Comparison of ENCODE assay signal across 8 cellular contexts in the genomic region with DNA sequence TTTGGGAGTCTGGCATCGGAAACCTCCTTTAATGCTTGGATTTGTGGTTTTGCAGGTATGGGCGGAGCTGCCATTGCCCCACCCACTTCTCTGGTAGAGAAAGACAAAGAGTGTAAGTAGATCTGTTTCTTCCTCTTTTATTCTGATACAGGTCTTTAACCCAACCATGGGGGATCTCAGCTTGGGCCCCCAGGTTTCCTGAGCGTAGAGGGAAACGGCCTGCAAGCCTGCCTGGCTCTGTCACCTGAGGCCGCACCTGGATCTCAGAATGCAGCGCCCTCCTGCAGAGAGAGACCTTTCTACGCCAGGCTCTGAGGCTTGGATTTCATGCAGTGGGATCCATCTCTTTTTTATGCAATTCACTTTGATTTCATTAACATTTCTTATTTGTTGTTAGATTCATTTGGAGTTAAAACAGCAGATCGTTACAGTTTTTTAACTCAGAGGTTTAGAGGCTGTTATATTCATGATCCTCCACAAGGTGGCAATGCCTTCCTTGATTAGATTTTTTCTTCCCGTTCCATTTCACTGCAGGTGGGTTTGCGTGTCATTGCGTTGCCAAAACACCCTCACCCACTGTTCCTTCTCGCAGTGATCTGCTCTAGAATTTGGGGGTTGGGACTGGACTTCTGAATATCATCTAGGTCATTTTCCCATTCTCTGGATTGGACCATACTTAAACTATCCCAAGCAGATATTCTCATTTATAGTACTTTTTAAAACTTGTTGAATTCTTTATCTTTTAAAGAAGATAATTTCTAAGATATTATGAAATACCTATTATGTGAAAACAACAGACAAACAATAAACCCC. TPM values are rescaled to one million over a fixed set of nuclear protein-coding genes. Genes with fewer than 3 reads are reported as not detected.
DNase-seq lines count a peak whose midpoint lies in the region; ATAC-seq, FAIRE-seq and TF ChIP-seq lines count a peak whose summit lies in the region.

No MANE protein-coding gene starts in this region.

- peaks cover 90% of the 10 kb centered on the region for H3K36me3 Mint-ChIP-seq in MCF 10A (ENCODE audit: insufficient read depth, unreplicated experiment)

- H3K4me2 ChIP-seq in OCI-LY7 (ENCODE audit: low read length), result no peak overlapping the region

- no peak overlapping the region for H3K4me3 Mint-ChIP-seq in MCF 10A (ENCODE audit: unreplicated experiment)

- peak; percentile 68 for TF ChIP-seq CTCF in GM12872 (IDR thresholded peaks at IDR 0.05; ENCODE audit: insufficient read depth, low read depth, low read length)
- peak; percentile 91 for TF ChIP-seq CTCF in OCI-LY7 (conservative IDR thresholded peaks at IDR 0.05; ENCODE audit: low read length)
- TF ChIP-seq CTCF in MCF 10A (IDR thresholded peaks at IDR 0.05; ENCODE audit: unreplicated experiment), result peak; percentile 76
- TF ChIP-seq CTCF in kidney (IDR thresholded peaks at IDR 0.05; ENCODE audit: borderline replicate concordance, extremely low read depth, insufficient read depth), result peak; percentile 67
- peak; percentile 54 to 82 (median 78) for TF ChIP-seq CTCF in upper lobe of left lung (IDR thresholded peaks at IDR 0.05)

- intact Hi-C loops in OCI-LY7 (cut with micrococcal nuclease; ENCODE audit: unreplicated experiment) (loop anchor here (1.0 to 2.0 kb wide), 3 partner anchors 42 to 292 kb away; a partner anchor contains a TSS), MCF 10A (cut with micrococcal nuclease) (loop anchor here (1.0 kb wide), 4 partner anchors 42 to 297 kb away; a partner anchor contains a TSS), kidney (cut with DNase I) (loop anchor here (5.0 kb wide), 1 partner anchor 293 kb away; no protein-coding TSS in a partner anchor)

- ATAC-seq in upper lobe of left lung (ENCODE audit: low FRiP score in 2 of 2), result peak in 1 of 2 donors; percentile 68
- no peak for ATAC-seq in HG03139 (IDR thresholded peaks at IDR 0.05; ENCODE audit: unreplicated experiment)

- no peak for TF ChIP-seq POLR2A in upper lobe of left lung (IDR thresholded peaks at IDR 0.05)

- WGBS in upper lobe of left lung, 2 donors, result 45 to 48% methylated on average over 12 of the region's 12 CpGs

- TF ChIP-seq EP300 in upper lobe of left lung (IDR thresholded peaks at IDR 0.05), result no peak

- CTCF ChIA-PET in OCI-LY7 (lab: Charles Lee; ENCODE audit: unreplicated experiment), result interaction anchor here (0.6 kb wide), 1 partner anchor 123 kb away, joined by 3 read pairs; no protein-coding TSS in a partner anchor
- CTCF ChIA-PET in MCF 10A (lab: Yijun Ruan, JAX), result interaction anchor here (0.8 to 7.7 kb wide), 9 partner anchors 8 to 730 kb away, joined by 3 to 80 read pairs (median 4); no protein-coding TSS in a partner anchor

- no peaks in the 10 kb centered on the region for H3K27me3 Mint-ChIP-seq in MCF 10A (ENCODE audit: insufficient read depth, unreplicated experiment)

- no peak overlapping the region for H3K9ac ChIP-seq in kidney (ENCODE audit: low read length in 2 of 2)

- H3K9me3 ChIP-seq in OCI-LY7 (ENCODE audit: low read length) (no peaks in the 10 kb centered on the region), kidney (ENCODE audit: control insufficient read depth in 1 of 2, low read length in 2 of 2) (no peaks in the 10 kb centered on the region), upper lobe of left lung (no peaks in the 10 kb centered on the region)

- POLR2A ChIA-PET in OCI-LY7 (lab: Charles Lee) (interaction anchor here (0.6 kb wide), 1 partner anchor 681 kb away, joined by 5 read pairs; no protein-coding TSS in a partner anchor), MCF 10A (lab: Yijun Ruan, JAX) (interaction anchor here (0.9 to 1.7 kb wide), 3 partner anchors 11 to 293 kb away, joined by 3 to 5 read pairs (median 4); no protein-coding TSS in a partner anchor)

- DNase-seq in AG20443 (ENCODE audit: low spot score) (peak; percentile 61), OCI-LY7 (ENCODE audit: low spot score) (peak; percentile 68), MCF 10A (ENCODE audit: unreplicated experiment) (peak; percentile 51), kidney (no peak), upper lobe of left lung (no peak), C1 segment of cervical spinal cord (lab: John Stamatoyannopoulos, UW) (no peak)

- H3K9me3 Mint-ChIP-seq in MCF 10A (ENCODE audit: unreplicated experiment), result no peaks in the 10 kb centered on the region

- BruUV-seq in OCI-LY7 (replicated peaks; lab: Mats Ljungman, UMichigan) (no TSS peak), MCF 10A (replicated peaks; lab: Mats Ljungman, UMichigan) (no TSS peak)

- H2AFZ ChIP-seq in OCI-LY7 (ENCODE audit: low read length), result no peak overlapping the region

- H3K4me1 ChIP-seq in OCI-LY7 (ENCODE audit: insufficient read depth, low read length, poor library complexity, severe bottlenecking) (no peaks in the 10 kb centered on the region), kidney (ENCODE audit: control insufficient read depth in 1 of 2, insufficient read depth in 1 of 2, low read depth in 1 of 2, low read length in 2 of 2) (no peaks in the 10 kb centered on the region), upper lobe of left lung (peaks cover 0 to 14% (median 5%) of the 10 kb centered on the region in 4 donors)

- H3K4me1 Mint-ChIP-seq in MCF 10A (ENCODE audit: insufficient read depth, unreplicated experiment), result peaks cover 11% of the 10 kb centered on the region

- H3K4me3 ChIP-seq in OCI-LY7 (ENCODE audit: low read depth, low read length, poor library complexity, severe bottlenecking) (no peak overlapping the region), kidney (ENCODE audit: low read length in 2 of 2) (no peak overlapping the region), upper lobe of left lung (no peak overlapping the region)

- H3K79me2 ChIP-seq in OCI-LY7 (ENCODE audit: insufficient read depth, low read depth, low read length), result peaks cover 31% of the 10 kb centered on the region

- H3K36me3 ChIP-seq in OCI-LY7 (ENCODE audit: insufficient read depth, low read length), result peaks cover 98% of the 10 kb centered on the region
- H3K36me3 ChIP-seq in kidney (ENCODE audit: control insufficient read depth in 1 of 2, insufficient read depth in 2 of 2, low read length in 2 of 2), result peaks cover 33 to 65% of the 10 kb centered on the region in 2 donors
- peaks cover 45 to 97% (median 57%) of the 10 kb centered on the region in 4 donors for H3K36me3 ChIP-seq in upper lobe of left lung

- H3K9me2 ChIP-seq in OCI-LY7 (ENCODE audit: insufficient read depth, low read length), result no peaks in the 10 kb centered on the region

- H3K27me3 ChIP-seq in upper lobe of left lung, result no peaks in the 10 kb centered on the region

- H3K27ac ChIP-seq in OCI-LY7 (ENCODE audit: low read depth, low read length, poor library complexity, severe bottlenecking) (no peak overlapping the region), kidney (ENCODE audit: low read depth in 2 of 2, low read length in 2 of 2) (no peak overlapping the region), upper lobe of left lung (no peak overlapping the region)

- peak; percentile 19 for FAIRE-seq in kidney (lab: Jason Lieb, UNC)

- no peak overlapping the region for H3K27ac Mint-ChIP-seq in MCF 10A (ENCODE audit: low read depth, unreplicated experiment)

- no peaks in the 10 kb centered on the region for H4K20me1 ChIP-seq in OCI-LY7 (ENCODE audit: insufficient read depth, low read length)

RNA-seq across cellular contexts. Expression of a gene that starts 20.0 kb away (rescaled TPM):
- 103 and 152 TPM in 2 replicates for total RNA-seq in OCI-LY7 (2014; rRNA removed; shearing (Covaris generic))
- total RNA-seq in OCI-LY7 (2022) (248 and 266 TPM in 2 replicates), MCF 10A (2022) (113 and 128 TPM in 2 replicates), kidney (91.9 TPM), upper lobe of left lung (100 to 1,000 TPM in 2 of 6 donors, 10 to 100 TPM in 4; 67.6 to 192 (median 84.8) TPM)
- 46.4 TPM for polyA plus RNA-seq in kidney (ENCODE audit: insufficient read depth, low read depth, low replicate concordance)

RNA-seq across cellular contexts. Expression of a gene that starts 46.7 kb away (rescaled TPM):
- total RNA-seq in OCI-LY7 (2014; rRNA removed; shearing (Covaris generic)), result 24.0 and 24.3 TPM in 2 replicates
- total RNA-seq in OCI-LY7 (2022) (22.3 and 27.5 TPM in 2 replicates), MCF 10A (2022) (not detected in 2 replicates), kidney (11.9 TPM), upper lobe of left lung (1 to 10 TPM in 4 of 6 donors, under 1 TPM in 1, not detected in 1; 0.91 to 8.4 (median 4.0) TPM)
- polyA plus RNA-seq in kidney (ENCODE audit: insufficient read depth, low read depth, low replicate concordance), result 0.54 TPM

Comparison
In these comparisons a context has a peak if more than half of its experiments do, and no peak if none do; other contexts are left out.
1. DNase-seq: peak in AG20443 (single experiment), OCI-LY7 (single experiment) and MCF 10A (single experiment); none in kidney (single experiment), upper lobe of left lung (0 of 2) and C1 segment of cervical spinal cord (0 of 14).
2. Peak in every context shown above with its lines, with median percentiles within 50 percentile points of each other: CTCF ChIP-seq.